16 cellular contexts compared by ENCODE assay signal in the genomic region with DNA sequence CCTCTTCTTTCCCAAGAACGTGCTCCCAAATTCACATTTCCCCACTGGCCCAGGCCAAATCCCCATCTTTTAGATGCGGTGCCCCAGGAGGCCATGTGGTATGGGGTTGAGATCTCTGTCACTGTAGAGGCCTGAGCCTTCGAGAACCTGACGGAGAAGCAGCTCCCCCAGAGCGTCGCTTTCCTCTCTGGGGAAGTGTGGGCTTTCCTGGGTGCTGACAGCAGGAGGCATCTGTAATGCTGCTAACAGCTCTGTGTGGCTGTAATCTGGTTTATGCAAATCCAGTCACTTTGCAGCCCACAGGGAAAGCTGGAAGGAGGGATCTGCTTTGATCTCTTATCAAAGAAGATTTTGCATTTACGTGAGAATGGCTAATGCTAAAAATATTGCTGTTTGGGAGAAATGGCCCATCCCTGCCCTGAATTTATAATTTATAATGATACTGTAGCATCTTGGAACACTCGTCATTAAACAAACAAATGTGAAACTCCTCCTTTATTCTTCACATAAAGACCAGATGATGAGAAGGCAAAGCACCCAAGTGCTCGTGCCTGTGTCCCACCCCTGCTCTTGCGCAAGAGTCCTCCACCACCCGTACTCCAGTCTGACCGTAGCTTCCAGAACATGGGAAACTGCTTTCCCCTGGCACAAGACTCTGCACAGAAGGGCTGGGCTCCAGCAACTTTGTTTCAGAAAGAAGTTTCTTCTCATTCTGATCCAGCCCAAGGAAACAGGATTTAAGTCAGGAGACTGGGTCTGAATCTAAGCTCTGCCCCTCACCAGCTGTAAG.
DNase-seq lines count a peak whose midpoint lies in the region; ATAC-seq and TF ChIP-seq lines count a peak whose summit lies in the region.
"Had no signal": no experiment of that assay in that cellular context is flagged by ENCODE, and none has a peak within 500 bp of the region (broad histone marks: within the 10 kb centered on the region; RNA-seq: fewer than 3 reads in every experiment).

No MANE protein-coding gene starts in this region.

- no peaks in the 10 kb centered on the region for H3K27me3 Mint-ChIP-seq in T-helper 17 cell
- no peaks in the 10 kb centered on the region for H3K27me3 Mint-ChIP-seq in activated naive CD8-positive, alpha-beta T cell treated with anti-CD3 and anti-CD28 coated beads, Interleukin-2, amount 50 U/mL, for 24 hours
- H3K27me3 Mint-ChIP-seq: stimulated activated naive B cell treated with anti-CD40 and anti-IgM and Interleukin-4, amounts not matched to agents 10 μg/mL and 1 μg/mL and 100 μg/mL, for 72 hours had no signal

- H3K27me3 ChIP-seq in cardiac muscle cell = no peaks in the 10 kb centered on the region

- H3K27ac Mint-ChIP-seq in T-helper 17 cell = peak overlapping the region; percentile 47
- H3K27ac Mint-ChIP-seq in activated naive CD8-positive, alpha-beta T cell treated with anti-CD3 and anti-CD28 coated beads, Interleukin-2, amount 50 U/mL, for 24 hours = no peak overlapping the region
- H3K27ac Mint-ChIP-seq: stimulated activated naive B cell treated with anti-CD40 and anti-IgM and Interleukin-4, amounts not matched to agents 10 μg/mL and 1 μg/mL and 100 μg/mL, for 72 hours had no signal

- H3K4me1 ChIP-seq in cardiac muscle cell (ENCODE audit: low read depth) = peaks cover 17% of the 10 kb centered on the region
- H3K4me1 ChIP-seq: sigmoid colon had no signal

- no peak overlapping the region for H3K4me3 Mint-ChIP-seq in T-helper 17 cell
- no peak overlapping the region for H3K4me3 Mint-ChIP-seq in activated naive CD8-positive, alpha-beta T cell treated with anti-CD3 and anti-CD28 coated beads, Interleukin-2, amount 50 U/mL, for 24 hours
- H3K4me3 Mint-ChIP-seq: stimulated activated naive B cell treated with anti-CD40 and anti-IgM and Interleukin-4, amounts not matched to agents 10 μg/mL and 1 μg/mL and 100 μg/mL, for 72 hours had no signal

- ATAC-seq in T-helper 17 cell = no peak
- ATAC-seq in omental fat pad (ENCODE audit: low FRiP score) = peak; percentile 52
- no peak for ATAC-seq in HG02571 (IDR thresholded peaks at IDR 0.05; ENCODE audit: unreplicated experiment)
- ATAC-seq in activated naive CD8-positive, alpha-beta T cell treated with anti-CD3 and anti-CD28 coated beads, Interleukin-2, amount 50 U/mL, for 24 hours = no peak
- ATAC-seq in HG03521 (IDR thresholded peaks at IDR 0.05; ENCODE audit: unreplicated experiment) = no peak
- ATAC-seq: stimulated activated naive B cell treated with anti-CD40 and anti-IgM and Interleukin-4, amounts not matched to agents 10 μg/mL and 1 μg/mL and 100 μg/mL, for 72 hours had no signal

- no peak overlapping the region for H3K4me3 ChIP-seq in cardiac muscle cell
- H3K4me3 ChIP-seq: dorsolateral prefrontal cortex, sigmoid colon had no signal

- H3K4me1 Mint-ChIP-seq in T-helper 17 cell = peaks cover 50% of the 10 kb centered on the region
- H3K4me1 Mint-ChIP-seq in activated naive CD8-positive, alpha-beta T cell treated with anti-CD3 and anti-CD28 coated beads, Interleukin-2, amount 50 U/mL, for 24 hours = peaks cover 19% of the 10 kb centered on the region
- H3K4me1 Mint-ChIP-seq: stimulated activated naive B cell treated with anti-CD40 and anti-IgM and Interleukin-4, amounts not matched to agents 10 μg/mL and 1 μg/mL and 100 μg/mL, for 72 hours had no signal

- no peaks in the 10 kb centered on the region for H3K9me3 Mint-ChIP-seq in activated naive CD8-positive, alpha-beta T cell treated with anti-CD3 and anti-CD28 coated beads, Interleukin-2, amount 50 U/mL, for 24 hours
- H3K9me3 Mint-ChIP-seq: stimulated activated naive B cell treated with anti-CD40 and anti-IgM and Interleukin-4, amounts not matched to agents 10 μg/mL and 1 μg/mL and 100 μg/mL, for 72 hours had no signal

- no peaks in the 10 kb centered on the region for H3K36me3 Mint-ChIP-seq in T-helper 17 cell (ENCODE audit: low read depth)
- H3K36me3 Mint-ChIP-seq in activated naive CD8-positive, alpha-beta T cell treated with anti-CD3 and anti-CD28 coated beads, Interleukin-2, amount 50 U/mL, for 24 hours (ENCODE audit: low read depth) = no peaks in the 10 kb centered on the region
- H3K36me3 Mint-ChIP-seq: stimulated activated naive B cell treated with anti-CD40 and anti-IgM and Interleukin-4, amounts not matched to agents 10 μg/mL and 1 μg/mL and 100 μg/mL, for 72 hours had no signal

- H3K36me3 ChIP-seq in cardiac muscle cell = no peaks in the 10 kb centered on the region
- H3K36me3 ChIP-seq: sigmoid colon had no signal

- H3K27ac ChIP-seq in cardiac muscle cell = no peak overlapping the region
- H3K27ac ChIP-seq: C4-2B, sigmoid colon had no signal

- DNase-seq in ELF-1 (ENCODE audit: low read depth, low spot score) (peak; percentile 44), T-helper 17 cell (no peak), cardiac muscle cell (ENCODE audit: low read depth in 1 of 2, low spot score in 1 of 2) (peak; percentile 54 to 77), omental fat pad (ENCODE audit: low spot score) (no peak), MV-4-11 (lab: John Stamatoyannopoulos, UW) (no peak)
- DNase-seq in activated naive CD8-positive, alpha-beta T cell treated with anti-CD3 and anti-CD28 coated beads, Interleukin-2, amount 50 U/mL, for 24 hours = no peak
- DNase-seq: activated T-cell treated with anti-CD3 and anti-CD28 coated beads for 4 hours; EL; foreskin melanocyte; NCI-H2081 treated with DMSO at 0.1 percent for 48 hours; sigmoid colon; stimulated activated naive B cell treated with anti-CD40 and anti-IgM and Interleukin-4, amounts not matched to agents 10 μg/mL and 1 μg/mL and 100 μg/mL, for 72 hours had no signal

- H3K9me3 ChIP-seq in T-helper 17 cell (ENCODE audit: control insufficient read depth, low read length, poor library complexity, severe bottlenecking) (no peaks in the 10 kb centered on the region), cardiac muscle cell (ENCODE audit: low read depth) (no peaks in the 10 kb centered on the region)
- H3K9me3 ChIP-seq: sigmoid colon had no signal

- TF ChIP-seq CTCF in cardiac muscle cell (IDR thresholded peaks at IDR 0.05; ENCODE audit: low read depth, low read length) (no peak), omental fat pad (IDR thresholded peaks at IDR 0.05) (no peak)

Comparison
In these comparisons a context has a peak if more than half of its experiments do, and no peak if none do; other contexts are left out.
1. DNase-seq: peak in ELF-1 (single experiment) and cardiac muscle cell (2 of 2); none in T-helper 17 cell (0 of 3), omental fat pad (single experiment), activated naive CD8-positive, alpha-beta T cell treated with anti-CD3 and anti-CD28 coated beads, Interleukin-2, amount 50 U/mL, for 24 hours (single experiment) and MV-4-11 (single experiment).